In the genomic region with DNA sequence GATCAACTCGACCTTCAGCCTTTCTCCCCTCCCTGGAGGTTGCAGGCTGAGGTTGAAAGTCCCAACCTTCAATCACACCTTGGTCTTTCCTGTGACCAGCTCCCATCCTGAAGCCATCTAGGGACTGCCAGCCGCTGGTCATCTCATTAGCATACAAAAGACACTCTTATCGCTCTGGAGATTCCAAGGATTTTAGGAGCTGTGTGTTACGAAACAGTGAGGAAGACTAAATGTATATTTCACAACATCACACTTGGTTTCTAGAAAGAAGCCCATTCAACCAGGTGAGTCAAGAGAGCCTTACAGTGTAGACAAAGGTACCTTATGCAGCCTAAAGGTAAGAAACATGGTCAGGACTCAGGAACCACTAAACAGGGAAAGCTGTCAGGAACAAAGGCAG, we compare ENCODE assay signal across 9 cellular contexts.
"Had no signal": no experiment of that assay in that cellular context is flagged by ENCODE, and none has a peak within 500 bp of the region (broad histone marks: within the 10 kb centered on the region; RNA-seq: fewer than 3 reads in every experiment).

No MANE protein-coding gene starts in this region.

- H3K27me3 Mint-ChIP-seq: IgD-negative memory B cell had no signal

- H3K9me3 Mint-ChIP-seq: HFFc6, IgD-negative memory B cell had no signal

- H3K4me1 ChIP-seq: HAP-1 had no signal

- H3K27ac ChIP-seq: HL-60, KMS-11 had no signal

- DNase-seq: H7, HFFc6, Karpas-422, KBM-7 had no signal

- H3K4me2 ChIP-seq: KMS-11 had no signal

- H3K9ac ChIP-seq: KMS-11 had no signal

- H3K4me3 Mint-ChIP-seq: HFFc6, IgD-negative memory B cell had no signal

- H3K27ac Mint-ChIP-seq: HFFc6, IgD-negative memory B cell had no signal

- H3K36me3 Mint-ChIP-seq: IgD-negative memory B cell had no signal

- H3K9me3 ChIP-seq: HAP-1 had no signal

- H3K36me3 ChIP-seq: HAP-1 had no signal

- H3K4me3 ChIP-seq: HAP-1 had no signal

- H3K4me1 Mint-ChIP-seq: IgD-negative memory B cell had no signal

- ATAC-seq: HCT116 had no signal
